Comparison of ENCODE assay signal across 17 cellular contexts in the genomic region with DNA sequence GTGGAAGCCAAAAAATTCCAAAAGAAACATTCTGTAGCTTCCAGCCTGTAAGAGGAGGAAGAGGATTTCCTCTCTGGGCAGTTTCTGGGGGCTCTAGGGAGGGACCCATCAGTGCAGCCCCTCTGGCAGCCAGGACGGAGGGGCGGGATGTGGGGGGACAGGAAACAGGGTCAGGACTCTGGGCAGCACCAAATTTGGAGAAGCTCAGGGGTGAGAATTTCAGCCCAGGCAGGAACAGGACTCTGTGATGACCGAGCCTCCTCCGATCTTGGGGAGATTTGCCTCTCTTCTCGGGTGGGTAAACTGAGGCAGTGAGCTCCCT. TPM values are rescaled to one million over a fixed set of nuclear protein-coding genes. Genes with fewer than 3 reads are reported as not detected.
DNase-seq lines count a peak whose midpoint lies in the region; ATAC-seq, FAIRE-seq and TF ChIP-seq lines count a peak whose summit lies in the region.
"Had no signal": no experiment of that assay in that cellular context is flagged by ENCODE, and none has a peak within 500 bp of the region (broad histone marks: within the 10 kb centered on the region; RNA-seq: fewer than 3 reads in every experiment).

No MANE protein-coding gene starts in this region.

- peak overlapping the region; percentile 47 for H2AFZ ChIP-seq in astrocyte (ENCODE audit: low read depth, low read length)

- no peaks in the 10 kb centered on the region for H3K36me3 ChIP-seq in astrocyte (ENCODE audit: insufficient read depth, low read length)
- no peaks in the 10 kb centered on the region for H3K36me3 ChIP-seq in transverse colon
- H3K36me3 ChIP-seq in pancreas, result no peaks in the 10 kb centered on the region

- H3K4me1 Mint-ChIP-seq in astrocyte (ENCODE audit: low read depth, unreplicated experiment), result peaks cover 12% of the 10 kb centered on the region
- peaks cover 32% of the 10 kb centered on the region for H3K4me1 Mint-ChIP-seq in osteocyte (ENCODE audit: unreplicated experiment)

- H3K9me3 ChIP-seq in astrocyte (ENCODE audit: insufficient read depth, low read depth, low read length) (no peaks in the 10 kb centered on the region), transverse colon (no peaks in the 10 kb centered on the region), pancreas (no peaks in the 10 kb centered on the region)

- no peak for TF ChIP-seq POLR2A in transverse colon (IDR thresholded peaks at IDR 0.05)

- FAIRE-seq in astrocyte (lab: Jason Lieb, UNC) (no peak), pancreas (lab: Jason Lieb, UNC) (no peak)
- FAIRE-seq: GM12891 had no signal

- H3K9ac ChIP-seq in astrocyte (ENCODE audit: low read length), result peak overlapping the region; percentile 33

- no peak overlapping the region for H3K4me3 ChIP-seq in astrocyte (ENCODE audit: insufficient read depth, low read depth, low read length)
- H3K4me3 ChIP-seq in transverse colon, result no peak overlapping the region
- H3K4me3 ChIP-seq in pancreas, result no peak overlapping the region

- H3K4me3 Mint-ChIP-seq in astrocyte (ENCODE audit: unreplicated experiment) (no peak overlapping the region), osteocyte (ENCODE audit: unreplicated experiment) (no peak overlapping the region)
- H3K4me3 Mint-ChIP-seq: activated CD4-positive, alpha-beta T cell treated with anti-CD3 and anti-CD28 coated beads, Interleukin-2, amount 10 ng/mL, durations not matched to agents 24 days and 14 days had no signal

- no peak for DNase-seq in astrocyte (ENCODE audit: low read depth)
- no peak for DNase-seq in left ventricle myocardium superior
- DNase-seq in osteocyte (ENCODE audit: extremely low spot score, unreplicated experiment), result no peak
- no peak for DNase-seq in transverse colon
- DNase-seq in H4 (ENCODE audit: low spot score), result no peak
- no peak for DNase-seq in pancreas
- DNase-seq in stimulated activated CD8-positive, alpha-beta memory T cell treated with anti-CD3 and anti-CD28 coated beads, Interleukin-4, amount 100 ng/mL, for 48 hours, result no peak
- no peak for DNase-seq in G401 (ENCODE audit: low spot score)
- DNase-seq: activated CD4-positive, alpha-beta T cell treated with anti-CD3 and anti-CD28 coated beads, Interleukin-2, amount 10 ng/mL, durations not matched to agents 24 days and 14 days; amniotic stem cell; effector CD4-positive, alpha-beta T cell; NCI-H2171; nephron progenitor cell; NK-92 treated with Interleukin-12 subunit alpha and Interleukin-12 subunit beta, amount 100 ng/mL, for 24 hours had no signal

- intact Hi-C loops in left ventricle myocardium superior (cut with micrococcal nuclease), result no loop called here
- intact Hi-C loops in transverse colon (cut with DNase I; ENCODE audit: low total_unique reads), result no loop called here
- intact Hi-C loops in pancreas (cut with DNase I), result no loop called here

- ATAC-seq in left ventricle myocardium superior, result peak; percentile 3
- ATAC-seq in pancreas, result no peak

- TF ChIP-seq EP300 in transverse colon (IDR thresholded peaks at IDR 0.05; ENCODE audit: low read depth), result no peak

- in situ Hi-C loops in transverse colon (cut with MboI; ENCODE audit: low pct_ligation_motif_present in 1 of 4, low pct_unique_long_range_greater_than_20kb in 1 of 4, low sequenced_read_pairs in 3 of 4), result no loop called here
- in situ Hi-C loops in G401 (cut with HindIII; ENCODE audit: low sequenced_read_pairs), result no loop called here

- H3K79me2 ChIP-seq in astrocyte (ENCODE audit: insufficient read depth, low read length), result no peaks in the 10 kb centered on the region

- H3K27me3 Mint-ChIP-seq in astrocyte (ENCODE audit: low read depth, unreplicated experiment) (peaks cover 9% of the 10 kb centered on the region), osteocyte (ENCODE audit: unreplicated experiment) (no peaks in the 10 kb centered on the region)

- H3K27ac Mint-ChIP-seq in astrocyte (ENCODE audit: unreplicated experiment) (no peak overlapping the region), osteocyte (ENCODE audit: unreplicated experiment) (peak overlapping the region; percentile 46)
- H3K27ac Mint-ChIP-seq: activated CD4-positive, alpha-beta T cell treated with anti-CD3 and anti-CD28 coated beads, Interleukin-2, amount 10 ng/mL, durations not matched to agents 24 days and 14 days had no signal

- TF ChIP-seq CTCF in astrocyte (IDR thresholded peaks at IDR 0.05; ENCODE audit: insufficient read depth, low read depth, low read length) (no peak), osteocyte (IDR thresholded peaks at IDR 0.05) (no peak), transverse colon (IDR thresholded peaks at IDR 0.05) (no peak), pancreas (IDR thresholded peaks at IDR 0.05) (no peak)

- 85% methylated on average over 5 of the region's 5 CpGs; no CpG with 5 or more reads in 1 of the 2 donors for WGBS in transverse colon (ENCODE audit: low coverage in 1 of 2), 2 donors
- 72 to 83% methylated on average over 5 of the region's 5 CpGs for WGBS in pancreas, 2 donors

- H3K27ac ChIP-seq in astrocyte (ENCODE audit: low read depth, low read length), result no peak overlapping the region
- H3K27ac ChIP-seq in transverse colon, result peak overlapping the region; percentile 64 to 81 (median 72)
- H3K27ac ChIP-seq in pancreas, result peak overlapping the region in 1 of 4 donors; percentile 10
- H3K27ac ChIP-seq: C4-2B had no signal

- H3K4me2 ChIP-seq in astrocyte (ENCODE audit: low read length), result peak overlapping the region; percentile 23

- H3K36me3 Mint-ChIP-seq in astrocyte (ENCODE audit: low read depth, unreplicated experiment) (no peaks in the 10 kb centered on the region), osteocyte (ENCODE audit: unreplicated experiment) (no peaks in the 10 kb centered on the region)

- H4K20me1 ChIP-seq in astrocyte (ENCODE audit: insufficient read depth, low read length), result no peaks in the 10 kb centered on the region

- H3K27me3 ChIP-seq in astrocyte (ENCODE audit: insufficient read depth, low read length) (no peaks in the 10 kb centered on the region), transverse colon (no peaks in the 10 kb centered on the region), pancreas (no peaks in the 10 kb centered on the region)

- H3K4me1 ChIP-seq in astrocyte (ENCODE audit: insufficient read depth, low read length) (peaks cover 30% of the 10 kb centered on the region), transverse colon (peaks cover 10 to 33% (median 17%) of the 10 kb centered on the region in 4 donors), pancreas (peaks cover 0 to 7% (median 0%) of the 10 kb centered on the region in 3 donors)

- H3K9me3 Mint-ChIP-seq in astrocyte (ENCODE audit: unreplicated experiment) (no peaks in the 10 kb centered on the region), osteocyte (ENCODE audit: unreplicated experiment) (no peaks in the 10 kb centered on the region)
- H3K9me3 Mint-ChIP-seq: activated CD4-positive, alpha-beta T cell treated with anti-CD3 and anti-CD28 coated beads, Interleukin-2, amount 10 ng/mL, durations not matched to agents 24 days and 14 days; nephron progenitor cell had no signal

RNA-seq across cellular contexts. Expression of gene CIBAR2, which starts 18.4 kb away (rescaled TPM):
- total RNA-seq in astrocyte (not detected in 2 replicates), left ventricle myocardium superior (not detected), osteocyte (not detected in 2 replicates), transverse colon (under 1 TPM in 1 of 4 donors, not detected in 3; 0.79 TPM), pancreas (not detected)
- not detected in 2 replicates for total RNA-seq in H4 (2014; rRNA removed; shearing (Covaris generic))
- under 1 TPM in 1 of 2 donors, not detected in 1; 0.05 TPM for polyA plus RNA-seq in pancreas
- total RNA-seq in G401 (2014; rRNA removed; shearing (Covaris generic)), result 0.37 and 0.51 TPM in 2 replicates
- total RNA-seq: activated CD4-positive, alpha-beta T cell treated with anti-CD3 and anti-CD28 coated beads, Interleukin-2, amount 10 ng/mL, durations not matched to agents 24 days and 14 days; kidney epithelial cell had no signal
